Comparison of ENCODE assay signal across 34 cellular contexts in genomic region chr17:5929721-5930120, GRCh38.
"Had no signal": no experiment of that assay in that cellular context is flagged by ENCODE, and none has a peak within 500 bp of the region (broad histone marks: within the 10 kb centered on the region; RNA-seq: fewer than 3 reads in every experiment).

No MANE protein-coding gene starts in this region.

- H3K4me3 ChIP-seq: MG63 had no signal

- H3K36me3 ChIP-seq: MG63 had no signal

- DNase-seq: Karpas-422, Kasumi-1, MG63, MM.1S, MV-4-11, NCI-H1048, NCI-H1092, NCI-H1092 treated with DMSO at 0.1 percent for 48 hours, NCI-H1105, NCI-H1105 treated with DMSO at 0.1 percent for 48 hours, NCI-H1417, NCI-H1417 treated with DMSO at 0.1 percent for 48 hours, NCI-H1436, NCI-H1436 treated with DMSO at 0.1 percent for 48 hours, NCI-H146, NCI-H1694, NCI-H1694 treated with DMSO at 0.1 percent for 48 hours, NCI-H187, NCI-H187 treated with DMSO at 0.1 percent for 48 hours, NCI-H1930, NCI-H2029, NCI-H2029 treated with DMSO at 0.1 percent for 48 hours, NCI-H2081, NCI-H2081 treated with DMSO at 0.1 percent for 48 hours, NCI-H2107, NCI-H2171, NCI-H2171 treated with DMSO at 0.1 percent for 48 hours, NCI-H2227 treated with DMSO at 0.1 percent for 48 hours, NCI-H226, NCI-H345, NCI-H446, NCI-H446 treated with DMSO at 0.1 percent for 48 hours, NCI-H510A, NCI-H510A treated with DMSO at 0.1 percent for 48 hours had no signal

- H3K9me3 ChIP-seq: MG63 had no signal

- H3K27me3 ChIP-seq: MG63 had no signal
